ENCODE assay signal across 8 cellular contexts in genomic region chr3:88148651-88149050, GRCh38. TPM values are rescaled to one million over a fixed set of nuclear protein-coding genes. Genes with fewer than 3 reads are reported as not detected.
DNase-seq lines count a peak whose midpoint lies in the region; ATAC-seq and TF ChIP-seq lines count a peak whose summit lies in the region.

No MANE protein-coding gene starts in this region.

- peak overlapping the region; percentile 98 for H3K4me3 Mint-ChIP-seq in T-helper 2 cell treated with Interferon-gamma antibody and Interleukin-4, amounts not matched to agents 5 μg/mL and 100 μg/mL, for 36 hours

- H3K27ac Mint-ChIP-seq in T-helper 2 cell treated with Interferon-gamma antibody and Interleukin-4, amounts not matched to agents 5 μg/mL and 100 μg/mL, for 36 hours, result peak overlapping the region; percentile 98

- intact Hi-C loops in testis (cut with DNase I; ENCODE audit: low total_unique reads), result no loop called here

- H3K36me3 ChIP-seq in adipocyte (ENCODE audit: control insufficient read depth, insufficient read depth, low read length, severe bottlenecking) (peaks cover 6% of the 10 kb centered on the region), liver (ENCODE audit: control insufficient read depth in 4 of 4, insufficient read depth in 3 of 4, low read depth in 1 of 4, low read length in 3 of 4) (peaks cover 0 to 4% (median 3%) of the 10 kb centered on the region in 4 donors), testis (ENCODE audit: low read depth, missing control alignments) (no peaks in the 10 kb centered on the region)

- no peaks in the 10 kb centered on the region for H3K9me3 Mint-ChIP-seq in T-helper 2 cell treated with Interferon-gamma antibody and Interleukin-4, amounts not matched to agents 5 μg/mL and 100 μg/mL, for 36 hours

- 65% methylated on average over 17 of the region's 17 CpGs for WGBS in liver
- 48 to 51% methylated on average over 17 of the region's 17 CpGs for WGBS in testis, 2 donors

- H3K27ac ChIP-seq in liver (ENCODE audit: low read depth in 1 of 2, low read length in 2 of 2), result no peak overlapping the region
- H3K27ac ChIP-seq in testis, result no peak overlapping the region

- DNase-seq in T-helper 2 cell treated with Interferon-gamma antibody and Interleukin-4, amounts not matched to agents 5 μg/mL and 100 μg/mL, for 36 hours (ENCODE audit: low spot score), result no peak
- DNase-seq in T-helper 2 cell (no peak), adipocyte (ENCODE audit: low read depth) (no peak), testis (no peak), kidney glomerular epithelial cell (lab: John Stamatoyannopoulos, UW) (no peak)

- no peaks in the 10 kb centered on the region for H3K9me3 ChIP-seq in adipocyte (ENCODE audit: control insufficient read depth, low read length)
- H3K9me3 ChIP-seq in liver (ENCODE audit: control insufficient read depth in 4 of 4, low read length in 3 of 4), result no peaks in the 10 kb centered on the region
- H3K9me3 ChIP-seq in testis, result no peaks in the 10 kb centered on the region

- peak overlapping the region; percentile 98 for H3K9ac ChIP-seq in adipocyte (ENCODE audit: low read length)
- H3K9ac ChIP-seq in liver (ENCODE audit: low read depth in 1 of 2, low read length in 2 of 2), result peak overlapping the region in 1 of 2 donors; percentile 48

- TF ChIP-seq POLR2A in testis (IDR thresholded peaks at IDR 0.05), result no peak

- no peak for TF ChIP-seq RAD21 in liver (IDR thresholded peaks at IDR 0.05)

- H3K4me1 ChIP-seq in adipocyte (ENCODE audit: control insufficient read depth, insufficient read depth, low read length), result peaks cover 18% of the 10 kb centered on the region
- peaks cover 5 to 20% (median 13%) of the 10 kb centered on the region in 4 donors for H3K4me1 ChIP-seq in liver (ENCODE audit: control insufficient read depth in 4 of 4, insufficient read depth in 4 of 4, low read length in 3 of 4)
- peaks cover 25% of the 10 kb centered on the region for H3K4me1 ChIP-seq in testis

- peaks cover 13% of the 10 kb centered on the region for H3K36me3 Mint-ChIP-seq in T-helper 2 cell treated with Interferon-gamma antibody and Interleukin-4, amounts not matched to agents 5 μg/mL and 100 μg/mL, for 36 hours (ENCODE audit: low read depth)

- TF ChIP-seq CTCF in liver (IDR thresholded peaks at IDR 0.05; ENCODE audit: low read depth, low read length, missing input control), result no peak
- TF ChIP-seq CTCF in testis (IDR thresholded peaks at IDR 0.05), result no peak

- H3K27me3 ChIP-seq in adipocyte (replicated peaks; ENCODE audit: control insufficient read depth, insufficient read depth, low read length) (no peaks in the 10 kb centered on the region), liver (ENCODE audit: control insufficient read depth in 4 of 4, insufficient read depth in 4 of 4, low read length in 3 of 4) (no peaks in the 10 kb centered on the region), testis (no peaks in the 10 kb centered on the region)

- H3K4me1 Mint-ChIP-seq in T-helper 2 cell treated with Interferon-gamma antibody and Interleukin-4, amounts not matched to agents 5 μg/mL and 100 μg/mL, for 36 hours (ENCODE audit: low read depth), result peaks cover 33% of the 10 kb centered on the region

- no peaks in the 10 kb centered on the region for H3K27me3 Mint-ChIP-seq in T-helper 2 cell treated with Interferon-gamma antibody and Interleukin-4, amounts not matched to agents 5 μg/mL and 100 μg/mL, for 36 hours (ENCODE audit: low read depth)

- H3K4me3 ChIP-seq in adipocyte (ENCODE audit: low read length), result peak overlapping the region; percentile 98
- H3K4me3 ChIP-seq in liver (ENCODE audit: low read depth in 1 of 3, low read length in 3 of 3), result peak overlapping the region; percentile 76 to 87 (median 85)
- peak overlapping the region; percentile 80 to 83 for H3K4me3 ChIP-seq in testis

- ATAC-seq in HG03045 (IDR thresholded peaks at IDR 0.05; ENCODE audit: unreplicated experiment) (no peak), GM18519 (IDR thresholded peaks at IDR 0.05; ENCODE audit: low FRiP score, unreplicated experiment) (no peak)

TF ChIP-seq in liver, 16 proteins besides CTCF, POLR2A, EP300 and RAD21:
- TF ChIP-seq GABPA (IDR thresholded peaks at IDR 0.05 in 1 of 2, conservative IDR thresholded peaks at IDR 0.05 in 1 of 2), result no peak
- TF ChIP-seq ATF3 (IDR thresholded peaks at IDR 0.05), result no peak
- TF ChIP-seq FOXA2 (IDR thresholded peaks at IDR 0.05), result no peak
- TF ChIP-seq NR2F2 (IDR thresholded peaks at IDR 0.05), result no peak
- no peak for TF ChIP-seq REST (IDR thresholded peaks at IDR 0.05)
- TF ChIP-seq SP1 (IDR thresholded peaks at IDR 0.05), result no peak
- no peak for TF ChIP-seq RXRA (IDR thresholded peaks at IDR 0.05)
- no peak for TF ChIP-seq MAX (IDR thresholded peaks at IDR 0.05)
- TF ChIP-seq ZBTB33 (IDR thresholded peaks at IDR 0.05), result no peak
- TF ChIP-seq JUND (IDR thresholded peaks at IDR 0.05), result no peak
- no peak for TF ChIP-seq HNF4A (conservative IDR thresholded peaks at IDR 0.05)
- no peak for TF ChIP-seq YY1 (IDR thresholded peaks at IDR 0.05)
- no peak for TF ChIP-seq TAF1 (conservative IDR thresholded peaks at IDR 0.05)
- TF ChIP-seq HNF4G (IDR thresholded peaks at IDR 0.05), result no peak
- TF ChIP-seq EGR1 (IDR thresholded peaks at IDR 0.05; ENCODE audit: low read depth in 2 of 2), result no peak
- no peak for TF ChIP-seq FOXA1 (IDR thresholded peaks at IDR 0.05)

RNA-seq across cellular contexts. Expression of gene C3orf38, which starts 1.1 kb away (rescaled TPM):
- 10 to 100 TPM; 11.5 to 16.0 TPM for total RNA-seq in liver
- 1 to 10 TPM; 4.6 to 4.7 TPM for polyA plus RNA-seq in liver
- total RNA-seq in testis, result 10 to 100 TPM; 33.0 to 38.2 TPM
- 62.2 TPM for polyA plus RNA-seq in testis (ENCODE audit: insufficient read depth, low read depth, low replicate concordance)
